In genomic region chr22:19121631-19122142, GRCh38 we compare ENCODE assay signal across 8 cellular contexts. TPM values are rescaled to one million over a fixed set of nuclear protein-coding genes. Genes with fewer than 3 reads are reported as not detected.
DNase-seq lines count a peak whose midpoint lies in the region; ATAC-seq, FAIRE-seq and TF ChIP-seq lines count a peak whose summit lies in the region.

No MANE protein-coding gene starts in this region.

- H3K27ac Mint-ChIP-seq in activated CD4-positive, alpha-beta T cell treated with anti-CD3 and anti-CD28 coated beads for 36 hours: peak overlapping the region; percentile 56
- H3K27ac Mint-ChIP-seq in activated naive CD8-positive, alpha-beta T cell treated with anti-CD3 and anti-CD28 coated beads, Interleukin-2, amount 50 U/mL, for 24 hours: peak overlapping the region; percentile 78

- peak overlapping the region; percentile 96 for H2AFZ ChIP-seq in trophoblast cell (ENCODE audit: insufficient read depth, low read length, poor library complexity)

- H2BK5ac ChIP-seq in trophoblast cell (ENCODE audit: low read depth, low read length, poor library complexity): peak overlapping the region; percentile 92

- peak overlapping the region; percentile 80 for H3K4me3 Mint-ChIP-seq in activated CD4-positive, alpha-beta T cell treated with anti-CD3 and anti-CD28 coated beads for 36 hours
- H3K4me3 Mint-ChIP-seq in activated naive CD8-positive, alpha-beta T cell treated with anti-CD3 and anti-CD28 coated beads, Interleukin-2, amount 50 U/mL, for 24 hours: peak overlapping the region; percentile 93

- FAIRE-seq in GM12891 (lab: Jason Lieb, UNC): no peak

- no peak overlapping the region for H2BK12ac ChIP-seq in trophoblast cell (ENCODE audit: low read length)

- no peaks in the 10 kb centered on the region for H3K27me3 ChIP-seq in heart right ventricle
- H3K27me3 ChIP-seq in trophoblast cell (ENCODE audit: insufficient read depth, low read length): no peaks in the 10 kb centered on the region

- H3K18ac ChIP-seq in trophoblast cell (ENCODE audit: low read length): peak overlapping the region; percentile 100

- peak overlapping the region; percentile 97 for H4K8ac ChIP-seq in trophoblast cell (ENCODE audit: low read depth, low read length)

- H3K9me3 Mint-ChIP-seq in activated CD4-positive, alpha-beta T cell treated with anti-CD3 and anti-CD28 coated beads for 36 hours (ENCODE audit: low read depth): no peaks in the 10 kb centered on the region
- H3K9me3 Mint-ChIP-seq in activated naive CD8-positive, alpha-beta T cell treated with anti-CD3 and anti-CD28 coated beads, Interleukin-2, amount 50 U/mL, for 24 hours: no peaks in the 10 kb centered on the region

- peak overlapping the region; percentile 99 for H3K14ac ChIP-seq in trophoblast cell (ENCODE audit: low read length)

- H3K9me3 ChIP-seq in heart right ventricle (no peaks in the 10 kb centered on the region), trophoblast cell (ENCODE audit: insufficient read depth, low read depth, low read length) (peaks cover 2% of the 10 kb centered on the region)

- no peak for TF ChIP-seq POLR2A in GM12891 (IDR thresholded peaks at IDR 0.05; ENCODE audit: low read depth, low read length)

- H3K4ac ChIP-seq in trophoblast cell (ENCODE audit: low read depth, low read length): peak overlapping the region; percentile 90

- 0 to 1% methylated on average over 47 of the region's 47 CpGs for WGBS in heart right ventricle, 2 donors
- WGBS in trophoblast cell (ENCODE audit: extremely low coverage, insufficient coverage, insufficient read length): no CpG with 5 or more reads among the region's 47 CpGs

- H3K4me1 ChIP-seq in heart right ventricle (peaks cover 36 to 57% (median 52%) of the 10 kb centered on the region in 9 donors), trophoblast cell (ENCODE audit: control insufficient read depth in 1 of 2, insufficient read depth in 2 of 2, low read length in 2 of 2) (peaks cover 13 to 15% of the 10 kb centered on the region in 2 experiments)

- H3K4me1 Mint-ChIP-seq in activated CD4-positive, alpha-beta T cell treated with anti-CD3 and anti-CD28 coated beads for 36 hours: peaks cover 48% of the 10 kb centered on the region
- H3K4me1 Mint-ChIP-seq in activated naive CD8-positive, alpha-beta T cell treated with anti-CD3 and anti-CD28 coated beads, Interleukin-2, amount 50 U/mL, for 24 hours: peaks cover 59% of the 10 kb centered on the region

- H3K36me3 ChIP-seq in heart right ventricle (peaks cover 0 to 10% (median 0%) of the 10 kb centered on the region in 9 donors), trophoblast cell (ENCODE audit: control insufficient read depth in 1 of 2, insufficient read depth in 2 of 2, low read length in 2 of 2) (peaks cover 9 to 14% of the 10 kb centered on the region in 2 experiments)

- peak overlapping the region; percentile 93 for H3K9ac ChIP-seq in trophoblast cell (ENCODE audit: low read length)

- CTCF ChIA-PET in activated CD4-positive, alpha-beta T cell treated with anti-CD3 and anti-CD28 coated beads for 36 hours (lab: Charles Lee): interaction anchor here (0.5 to 1.3 kb wide), 4 partner anchors 10 to 58 kb away, joined by 3 to 4 read pairs (median 4); partner anchors contain the start of gene ESS2

- peak overlapping the region; percentile 72 for H3K4me2 ChIP-seq in trophoblast cell (ENCODE audit: low read length)

- H4K91ac ChIP-seq in trophoblast cell (ENCODE audit: low read depth, low read length): peak overlapping the region; percentile 94

- H4K12ac ChIP-seq in trophoblast cell (ENCODE audit: low read depth, low read length): peak overlapping the region; percentile 99

- H3K4me3 ChIP-seq in heart right ventricle (peak overlapping the region; percentile 62 to 98 (median 88)), trophoblast cell (ENCODE audit: low read depth, low read length) (peak overlapping the region; percentile 99)

- TF ChIP-seq CTCF in heart right ventricle (IDR thresholded peaks at IDR 0.05): peak in 2 of 9 donors; percentile 6 to 18

- peak overlapping the region; percentile 88 to 96 (median 94) for H3K27ac ChIP-seq in heart right ventricle
- H3K27ac ChIP-seq in trophoblast cell (ENCODE audit: low read depth, low read length): peak overlapping the region; percentile 84

- DNase-seq in activated CD4-positive, alpha-beta T cell treated with anti-CD3 and anti-CD28 coated beads for 36 hours: peak; percentile 60
- no peak for DNase-seq in activated CD4-positive, alpha-beta T cell treated with anti-CD3 and anti-CD28 coated beads for 48 hours
- DNase-seq in NOMO-1 treated with DMSO at 0.1 percent for 48 hours (lab: John Stamatoyannopoulos, UW; ENCODE audit: unreplicated experiment) (peak; percentile 13), heart right ventricle (peak; percentile 59 to 65), trophoblast cell (peak; percentile 44 to 65), GM12891 (ENCODE audit: insufficient read length, low spot score) (no peak)
- peak; percentile 42 for DNase-seq in activated naive CD8-positive, alpha-beta T cell treated with anti-CD3 and anti-CD28 coated beads, Interleukin-2, amount 50 U/mL, for 24 hours

- H2BK120ac ChIP-seq in trophoblast cell (ENCODE audit: insufficient read depth, low read length, poor library complexity): peak overlapping the region; percentile 96

- ATAC-seq in activated CD4-positive, alpha-beta T cell treated with anti-CD3 and anti-CD28 coated beads for 36 hours: peak; percentile 10
- ATAC-seq in HG03039 (IDR thresholded peaks at IDR 0.05; ENCODE audit: unreplicated experiment): peak; percentile 11
- ATAC-seq in activated naive CD8-positive, alpha-beta T cell treated with anti-CD3 and anti-CD28 coated beads, Interleukin-2, amount 50 U/mL, for 24 hours: peak; percentile 6
- ATAC-seq in heart right ventricle: peak; percentile 21 to 60 (median 36)

- H3K79me1 ChIP-seq in trophoblast cell (ENCODE audit: low read length): peaks cover 9% of the 10 kb centered on the region

- H3K27me3 Mint-ChIP-seq in activated CD4-positive, alpha-beta T cell treated with anti-CD3 and anti-CD28 coated beads for 36 hours: no peaks in the 10 kb centered on the region
- no peaks in the 10 kb centered on the region for H3K27me3 Mint-ChIP-seq in activated naive CD8-positive, alpha-beta T cell treated with anti-CD3 and anti-CD28 coated beads, Interleukin-2, amount 50 U/mL, for 24 hours

- no peak overlapping the region for H3K23ac ChIP-seq in trophoblast cell (ENCODE audit: low read length)

- no peaks in the 10 kb centered on the region for H3K36me3 Mint-ChIP-seq in activated CD4-positive, alpha-beta T cell treated with anti-CD3 and anti-CD28 coated beads for 36 hours (ENCODE audit: low read depth)
- peaks cover 2% of the 10 kb centered on the region for H3K36me3 Mint-ChIP-seq in activated naive CD8-positive, alpha-beta T cell treated with anti-CD3 and anti-CD28 coated beads, Interleukin-2, amount 50 U/mL, for 24 hours (ENCODE audit: low read depth)

- peak overlapping the region; percentile 85 for H2AK5ac ChIP-seq in trophoblast cell (ENCODE audit: low read length)

- POLR2A ChIA-PET in activated CD4-positive, alpha-beta T cell treated with anti-CD3 and anti-CD28 coated beads for 36 hours (lab: Charles Lee): interaction anchor here (0.6 to 1.5 kb wide), 3 partner anchors 22 to 281 kb away, joined by 3 to 14 read pairs (median 3); partner anchors contain the start of gene ESS2

- intact Hi-C loops in activated CD4-positive, alpha-beta T cell treated with anti-CD3 and anti-CD28 coated beads for 36 hours (cut with DNase I, micrococcal nuclease): loop anchor here (1.0 to 10.0 kb wide), 12 partner anchors 12 to 486 kb away; partner anchors contain the start of genes CDC45 (in 2 of the 2), CLTCL1 (in 2 of the 2), ESS2 (in 2 of the 2) and UFD1 (in 2 of the 2)
- intact Hi-C loops in heart right ventricle (cut with DNase I): loop anchor here in 3 of 10 donors (1.0 to 2.0 kb wide), 2 partner anchors 23 kb away; partner anchors contain the start of gene ESS2 (in 3 of the 3)

- H3K79me2 ChIP-seq in trophoblast cell (ENCODE audit: control insufficient read depth, insufficient read depth, low read length, poor library complexity): peaks cover 25% of the 10 kb centered on the region

TF ChIP-seq in GM12891, 5 proteins besides CTCF, POLR2A, EP300 and RAD21:
- TF ChIP-seq POLR2AphosphoS5 (IDR thresholded peaks at IDR 0.05; ENCODE audit: low read depth, low read length) (no peak), POU2F2 (IDR thresholded peaks at IDR 0.05; ENCODE audit: low read depth, low read length) (no peak), TAF1 (IDR thresholded peaks at IDR 0.05; ENCODE audit: low read depth, low read length) (no peak), PAX5 (IDR thresholded peaks at IDR 0.05; ENCODE audit: insufficient read depth, low read length, severe bottlenecking) (no peak)

RNA-seq across cellular contexts. Expression of gene DGCR2, which starts 0.5 kb away (rescaled TPM):
- 10 to 100 TPM; 23.7 to 27.5 TPM for total RNA-seq in activated CD4-positive, alpha-beta T cell treated with anti-CD3 and anti-CD28 coated beads for 36 hours
- total RNA-seq in heart right ventricle: 10 to 100 TPM; 27.0 to 58.0 (median 42.2) TPM
- 10 to 100 TPM; 17.0 to 28.5 TPM for polyA plus RNA-seq in heart right ventricle
- polyA plus RNA-seq in trophoblast cell (2013): 38.8 and 39.4 TPM in 2 replicates
- polyA plus RNA-seq in GM12891 (2012; ENCODE audit: low read depth, missing spikeins): 9.9 TPM

RNA-seq across cellular contexts. Expression of gene TSSK2, which starts 9.4 kb away (rescaled TPM):
- not detected for total RNA-seq in activated CD4-positive, alpha-beta T cell treated with anti-CD3 and anti-CD28 coated beads for 36 hours
- total RNA-seq in heart right ventricle: under 1 TPM in 1 of 10 donors, not detected in 9; 0.19 TPM
- polyA plus RNA-seq in heart right ventricle: under 1 TPM; 0.14 to 0.37 TPM
- polyA plus RNA-seq in trophoblast cell (2013): not detected in 2 replicates
- not detected for polyA plus RNA-seq in GM12891 (2012; ENCODE audit: low read depth, missing spikeins)

RNA-seq across cellular contexts. Expression of gene ESS2, which starts 22.8 kb away (rescaled TPM):
- total RNA-seq in activated CD4-positive, alpha-beta T cell treated with anti-CD3 and anti-CD28 coated beads for 36 hours: 10 to 100 TPM; 12.9 to 13.4 TPM
- total RNA-seq in heart right ventricle: 10 to 100 TPM in 3 of 10 donors, 1 to 10 TPM in 7; 7.5 to 11.5 (median 9.2) TPM
- 10 to 100 TPM; 12.4 to 14.3 TPM for polyA plus RNA-seq in heart right ventricle
- polyA plus RNA-seq in trophoblast cell (2013): 10.5 and 10.8 TPM in 2 replicates
- polyA plus RNA-seq in GM12891 (2012; ENCODE audit: low read depth, missing spikeins): 10.2 TPM

RNA-seq across cellular contexts. Expression of gene GSC2, which starts 28.4 kb away (rescaled TPM):
- not detected for total RNA-seq in activated CD4-positive, alpha-beta T cell treated with anti-CD3 and anti-CD28 coated beads for 36 hours
- not detected for total RNA-seq in heart right ventricle
- not detected for polyA plus RNA-seq in heart right ventricle
- polyA plus RNA-seq in trophoblast cell (2013): not detected in 2 replicates
- not detected for polyA plus RNA-seq in GM12891 (2012; ENCODE audit: low read depth, missing spikeins)

RNA-seq across cellular contexts. Expression of gene SLC25A1, which starts 56.8 kb away (rescaled TPM):
- total RNA-seq in activated CD4-positive, alpha-beta T cell treated with anti-CD3 and anti-CD28 coated beads for 36 hours: 10 to 100 TPM; 48.5 to 52.8 TPM
- total RNA-seq in heart right ventricle: 10 to 100 TPM; 14.8 to 29.1 (median 19.9) TPM
- polyA plus RNA-seq in heart right ventricle: 10 to 100 TPM; 23.1 to 31.9 TPM
- polyA plus RNA-seq in trophoblast cell (2013): 98.4 and 99.2 TPM in 2 replicates
- 43.7 TPM for polyA plus RNA-seq in GM12891 (2012; ENCODE audit: low read depth, missing spikeins)

Comparison
In these comparisons a context has a peak if more than half of its experiments do, and no peak if none do; other contexts are left out.
1. DNase-seq: peak in activated CD4-positive, alpha-beta T cell treated with anti-CD3 and anti-CD28 coated beads for 36 hours (single experiment), NOMO-1 treated with DMSO at 0.1 percent for 48 hours (single experiment), activated naive CD8-positive, alpha-beta T cell treated with anti-CD3 and anti-CD28 coated beads, Interleukin-2, amount 50 U/mL, for 24 hours (single experiment), heart right ventricle (2 of 2) and trophoblast cell (2 of 2); none in activated CD4-positive, alpha-beta T cell treated with anti-CD3 and anti-CD28 coated beads for 48 hours (single experiment) and GM12891 (single experiment).
2. Peak in every context shown above with its lines, with median percentiles within 50 percentile points of each other: ATAC-seq.